ENCODE assay signal across 32 cellular contexts in the genomic region with DNA sequence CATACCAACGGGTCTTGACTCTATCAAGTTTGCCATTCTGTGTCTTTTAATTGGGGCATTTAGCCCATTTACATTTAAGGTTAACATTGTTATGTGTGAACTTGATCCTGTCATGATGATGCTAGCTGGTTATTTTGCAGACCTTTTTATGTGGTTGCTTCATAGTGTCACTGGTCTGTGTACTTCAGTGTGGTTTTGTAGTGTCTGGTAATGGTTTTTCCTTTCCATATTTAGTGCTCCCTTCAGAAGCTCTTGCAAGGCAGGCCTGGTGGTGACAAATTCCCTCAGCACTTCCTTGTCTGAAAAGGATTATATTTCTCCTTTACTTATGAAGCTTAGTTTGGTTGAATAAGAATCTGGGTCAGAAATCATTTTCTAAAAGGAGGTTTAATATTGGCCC.
"Had no signal": no experiment of that assay in that cellular context is flagged by ENCODE, and none has a peak within 500 bp of the region (broad histone marks: within the 10 kb centered on the region; RNA-seq: fewer than 3 reads in every experiment).

No MANE protein-coding gene starts in this region.

- H3K4me1 Mint-ChIP-seq: natural killer cell; nephron; stimulated activated memory B cell treated with anti-CD40 and anti-IgM and Interleukin-4, amounts not matched to agents 10 μg/mL and 1 μg/mL and 100 μg/mL, for 72 hours; stimulated activated naive CD8-positive, alpha-beta T cell treated with anti-CD3 and anti-CD28 coated beads, Interleukin-15, amount 100 ng/mL, for 72 hours had no signal

- H3K27ac Mint-ChIP-seq: natural killer cell; nephron; neural progenitor cell; progenitor cell of endocrine pancreas; stimulated activated memory B cell treated with anti-CD40 and anti-IgM and Interleukin-4, amounts not matched to agents 10 μg/mL and 1 μg/mL and 100 μg/mL, for 72 hours; stimulated activated naive CD8-positive, alpha-beta T cell treated with anti-CD3 and anti-CD28 coated beads, Interleukin-15, amount 100 ng/mL, for 72 hours; type B pancreatic cell had no signal

- H3K36me3 Mint-ChIP-seq: natural killer cell; stimulated activated memory B cell treated with anti-CD40 and anti-IgM and Interleukin-4, amounts not matched to agents 10 μg/mL and 1 μg/mL and 100 μg/mL, for 72 hours had no signal

- H3K27ac ChIP-seq: neural progenitor cell, ovary, parathyroid adenoma, psoas muscle, right lobe of liver, sigmoid colon, skin epidermis, spleen, suprapubic skin, testis, tibial artery, transverse colon, upper lobe of right lung, uterus had no signal

- H3K4me3 ChIP-seq: neural progenitor cell, ovary, psoas muscle, right lobe of liver, sigmoid colon, skin epidermis, smooth muscle cell, spleen, suprapubic skin, testis, tibial artery, transverse colon, upper lobe of right lung, uterus had no signal

- ATAC-seq: natural killer cell; psoas muscle; right cardiac atrium; right lobe of liver; stimulated activated memory B cell treated with anti-CD40 and anti-IgM and Interleukin-4, amounts not matched to agents 10 μg/mL and 1 μg/mL and 100 μg/mL, for 72 hours; stimulated activated naive CD8-positive, alpha-beta T cell treated with anti-CD3 and anti-CD28 coated beads, Interleukin-15, amount 100 ng/mL, for 72 hours; stimulated activated naive CD8-positive, alpha-beta T cell treated with anti-CD3 and anti-CD28 coated beads, Interleukin-15, Interleukin-2, amounts not matched to agents 100 U/mL and 50 U/mL, for 24 hours; upper lobe of right lung had no signal

- H3K36me3 ChIP-seq: neural progenitor cell, ovary, right lobe of liver, sigmoid colon, spleen, suprapubic skin, tibial artery, transverse colon, upper lobe of right lung, uterus had no signal

- H3K9ac ChIP-seq: neural progenitor cell, parathyroid adenoma had no signal

- H3K4me3 Mint-ChIP-seq: natural killer cell; nephron; neural progenitor cell; stimulated activated memory B cell treated with anti-CD40 and anti-IgM and Interleukin-4, amounts not matched to agents 10 μg/mL and 1 μg/mL and 100 μg/mL, for 72 hours; stimulated activated naive CD8-positive, alpha-beta T cell treated with anti-CD3 and anti-CD28 coated beads, Interleukin-15, amount 100 ng/mL, for 72 hours; type B pancreatic cell had no signal

- DNase-seq: natural killer cell; occipital lobe; ovary; posterior cingulate gyrus; psoas muscle; right cardiac atrium; right lobe of liver; sigmoid colon; spleen; stimulated activated CD4-positive, alpha-beta T cell treated with anti-CD3 and anti-CD28 coated beads, Interleukin-12 subunit alpha, Interleukin-12 subunit beta, amount 100 ng/mL, for 4 hours; stimulated activated CD4-positive, alpha-beta T cell treated with anti-CD3 and anti-CD28 coated beads, Interleukin-1b, Interleukin-23, amount 100 ng/mL, for 48 hours; stimulated activated CD4-positive, alpha-beta T cell treated with anti-CD3 and anti-CD28 coated beads, Interleukin-4, amount 100 ng/mL, for 1 hour; stimulated activated CD4-positive, alpha-beta T cell treated with anti-CD3 and anti-CD28 coated beads, Interleukin-4, amount 100 ng/mL, for 4 hours; stimulated activated CD8-positive, alpha-beta memory T cell treated with anti-CD3 and anti-CD28 coated beads, Interleukin-4, amount 100 ng/mL, for 48 hours; stimulated activated naive CD4-positive, alpha-beta T cell; stimulated activated naive CD8-positive, alpha-beta T cell treated with anti-CD3 and anti-CD28 coated beads, Interleukin-15, amount 100 ng/mL, for 72 hours; stimulated activated naive CD8-positive, alpha-beta T cell treated with anti-CD3 and anti-CD28 coated beads, Interleukin-15, Interleukin-2, amounts not matched to agents 100 U/mL and 50 U/mL, for 24 hours; substantia nigra; testis; tibial artery; transverse colon; upper lobe of right lung; uterus had no signal

- H3K4me1 ChIP-seq: neural progenitor cell, parathyroid adenoma, psoas muscle, right lobe of liver, sigmoid colon, spleen, suprapubic skin, testis, tibial artery, transverse colon, upper lobe of right lung, uterus had no signal

- H3K4me2 ChIP-seq: neural progenitor cell, smooth muscle cell had no signal

- H2AFZ ChIP-seq: neural progenitor cell, parathyroid adenoma had no signal

- H3K79me2 ChIP-seq: parathyroid adenoma had no signal

- H3K9me3 ChIP-seq: ovary, psoas muscle, right lobe of liver, sigmoid colon, testis, transverse colon, upper lobe of right lung, uterus had no signal

- H3K27me3 ChIP-seq: neural progenitor cell, ovary, right lobe of liver, sigmoid colon, testis, tibial artery, transverse colon, upper lobe of right lung, uterus had no signal
